ENCODE assay signal across 1 cellular context in the genomic region with DNA sequence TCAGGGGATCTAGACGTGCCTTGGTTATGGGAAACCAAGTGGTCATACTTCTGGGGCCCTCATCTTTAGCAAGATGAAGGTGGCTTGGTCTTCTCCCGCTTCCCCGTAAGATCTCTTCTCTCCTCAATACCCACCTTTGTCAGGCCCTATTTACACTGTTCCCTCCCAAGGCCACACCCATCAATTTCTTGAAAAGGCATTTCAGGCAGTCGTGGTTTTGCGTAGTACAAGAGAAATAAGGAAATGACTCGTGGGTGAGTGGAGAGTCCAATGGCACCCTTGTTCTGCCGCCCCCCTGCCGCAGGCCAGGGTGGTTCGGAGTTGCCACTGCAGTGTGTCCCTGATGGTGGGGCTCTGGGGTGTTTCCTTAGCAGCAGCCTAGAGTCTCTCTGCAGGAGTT.
TF ChIP-seq lines count a peak whose summit lies in the region.

No MANE protein-coding gene starts in this region.

TF ChIP-seq in K562, 482 proteins besides CTCF, POLR2A, EP300 and RAD21 (continued from another document):
- TF ChIP-seq, protein P1, sequence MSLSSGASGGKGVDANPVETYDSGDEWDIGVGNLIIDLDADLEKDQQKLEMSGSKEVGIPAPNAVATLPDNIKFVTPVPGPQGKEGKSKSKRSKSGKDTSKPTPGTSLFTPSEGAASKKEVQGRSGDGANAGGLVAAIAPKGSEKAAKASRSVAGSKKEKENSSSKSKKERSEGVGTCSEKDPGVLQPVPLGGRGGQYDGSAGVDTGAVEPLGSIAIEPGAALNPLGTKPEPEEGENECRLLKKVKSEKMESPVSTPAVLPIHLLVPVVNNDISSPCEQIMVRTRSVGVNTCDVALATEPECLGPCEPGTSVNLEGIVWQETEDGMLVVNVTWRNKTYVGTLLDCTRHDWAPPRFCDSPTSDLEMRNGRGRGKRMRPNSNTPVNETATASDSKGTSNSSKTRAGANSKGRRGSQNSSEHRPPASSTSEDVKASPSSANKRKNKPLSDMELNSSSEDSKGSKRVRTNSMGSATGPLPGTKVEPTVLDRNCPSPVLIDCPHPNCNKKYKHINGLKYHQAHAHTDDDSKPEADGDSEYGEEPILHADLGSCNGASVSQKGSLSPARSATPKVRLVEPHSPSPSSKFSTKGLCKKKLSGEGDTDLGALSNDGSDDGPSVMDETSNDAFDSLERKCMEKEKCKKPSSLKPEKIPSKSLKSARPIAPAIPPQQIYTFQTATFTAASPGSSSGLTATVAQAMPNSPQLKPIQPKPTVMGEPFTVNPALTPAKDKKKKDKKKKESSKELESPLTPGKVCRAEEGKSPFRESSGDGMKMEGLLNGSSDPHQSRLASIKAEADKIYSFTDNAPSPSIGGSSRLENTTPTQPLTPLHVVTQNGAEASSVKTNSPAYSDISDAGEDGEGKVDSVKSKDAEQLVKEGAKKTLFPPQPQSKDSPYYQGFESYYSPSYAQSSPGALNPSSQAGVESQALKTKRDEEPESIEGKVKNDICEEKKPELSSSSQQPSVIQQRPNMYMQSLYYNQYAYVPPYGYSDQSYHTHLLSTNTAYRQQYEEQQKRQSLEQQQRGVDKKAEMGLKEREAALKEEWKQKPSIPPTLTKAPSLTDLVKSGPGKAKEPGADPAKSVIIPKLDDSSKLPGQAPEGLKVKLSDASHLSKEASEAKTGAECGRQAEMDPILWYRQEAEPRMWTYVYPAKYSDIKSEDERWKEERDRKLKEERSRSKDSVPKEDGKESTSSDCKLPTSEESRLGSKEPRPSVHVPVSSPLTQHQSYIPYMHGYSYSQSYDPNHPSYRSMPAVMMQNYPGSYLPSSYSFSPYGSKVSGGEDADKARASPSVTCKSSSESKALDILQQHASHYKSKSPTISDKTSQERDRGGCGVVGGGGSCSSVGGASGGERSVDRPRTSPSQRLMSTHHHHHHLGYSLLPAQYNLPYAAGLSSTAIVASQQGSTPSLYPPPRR (CRISPR knock-in tag; IDR thresholded peaks at IDR 0.05; ENCODE audit: borderline replicate concordance) = no peak
- no peak for TF ChIP-seq RBM34 (IDR thresholded peaks at IDR 0.05; ENCODE audit: borderline replicate concordance, insufficient read depth, low read length)
- TF ChIP-seq GABPB2 (CRISPR knock-in tag; conservative IDR thresholded peaks at IDR 0.05) = no peak
- no peak for TF ChIP-seq ELF1 (tag; IDR thresholded peaks at IDR 0.05)
- no peak for TF ChIP-seq ZNF3 (CRISPR knock-in tag; IDR thresholded peaks at IDR 0.05)
- TF ChIP-seq ESRRA (IDR thresholded peaks at IDR 0.05; ENCODE audit: borderline replicate concordance, low read depth) = no peak
- no peak for TF ChIP-seq ZNF644 (tag; IDR thresholded peaks at IDR 0.05; ENCODE audit: low read depth)
- TF ChIP-seq ZKSCAN1 (IDR thresholded peaks at IDR 0.05; ENCODE audit: low read depth, low read length) = no peak
- TF ChIP-seq RBM25 (IDR thresholded peaks at IDR 0.05; ENCODE audit: low read depth, low read length, severe bottlenecking) = no peak
- no peak for TF ChIP-seq ILF3 (IDR thresholded peaks at IDR 0.05; ENCODE audit: borderline replicate concordance)
- TF ChIP-seq ARID1B (IDR thresholded peaks at IDR 0.05) = no peak
- no peak for TF ChIP-seq PPARD (CRISPR knock-in tag; IDR thresholded peaks at IDR 0.05)
- TF ChIP-seq, protein P2, sequence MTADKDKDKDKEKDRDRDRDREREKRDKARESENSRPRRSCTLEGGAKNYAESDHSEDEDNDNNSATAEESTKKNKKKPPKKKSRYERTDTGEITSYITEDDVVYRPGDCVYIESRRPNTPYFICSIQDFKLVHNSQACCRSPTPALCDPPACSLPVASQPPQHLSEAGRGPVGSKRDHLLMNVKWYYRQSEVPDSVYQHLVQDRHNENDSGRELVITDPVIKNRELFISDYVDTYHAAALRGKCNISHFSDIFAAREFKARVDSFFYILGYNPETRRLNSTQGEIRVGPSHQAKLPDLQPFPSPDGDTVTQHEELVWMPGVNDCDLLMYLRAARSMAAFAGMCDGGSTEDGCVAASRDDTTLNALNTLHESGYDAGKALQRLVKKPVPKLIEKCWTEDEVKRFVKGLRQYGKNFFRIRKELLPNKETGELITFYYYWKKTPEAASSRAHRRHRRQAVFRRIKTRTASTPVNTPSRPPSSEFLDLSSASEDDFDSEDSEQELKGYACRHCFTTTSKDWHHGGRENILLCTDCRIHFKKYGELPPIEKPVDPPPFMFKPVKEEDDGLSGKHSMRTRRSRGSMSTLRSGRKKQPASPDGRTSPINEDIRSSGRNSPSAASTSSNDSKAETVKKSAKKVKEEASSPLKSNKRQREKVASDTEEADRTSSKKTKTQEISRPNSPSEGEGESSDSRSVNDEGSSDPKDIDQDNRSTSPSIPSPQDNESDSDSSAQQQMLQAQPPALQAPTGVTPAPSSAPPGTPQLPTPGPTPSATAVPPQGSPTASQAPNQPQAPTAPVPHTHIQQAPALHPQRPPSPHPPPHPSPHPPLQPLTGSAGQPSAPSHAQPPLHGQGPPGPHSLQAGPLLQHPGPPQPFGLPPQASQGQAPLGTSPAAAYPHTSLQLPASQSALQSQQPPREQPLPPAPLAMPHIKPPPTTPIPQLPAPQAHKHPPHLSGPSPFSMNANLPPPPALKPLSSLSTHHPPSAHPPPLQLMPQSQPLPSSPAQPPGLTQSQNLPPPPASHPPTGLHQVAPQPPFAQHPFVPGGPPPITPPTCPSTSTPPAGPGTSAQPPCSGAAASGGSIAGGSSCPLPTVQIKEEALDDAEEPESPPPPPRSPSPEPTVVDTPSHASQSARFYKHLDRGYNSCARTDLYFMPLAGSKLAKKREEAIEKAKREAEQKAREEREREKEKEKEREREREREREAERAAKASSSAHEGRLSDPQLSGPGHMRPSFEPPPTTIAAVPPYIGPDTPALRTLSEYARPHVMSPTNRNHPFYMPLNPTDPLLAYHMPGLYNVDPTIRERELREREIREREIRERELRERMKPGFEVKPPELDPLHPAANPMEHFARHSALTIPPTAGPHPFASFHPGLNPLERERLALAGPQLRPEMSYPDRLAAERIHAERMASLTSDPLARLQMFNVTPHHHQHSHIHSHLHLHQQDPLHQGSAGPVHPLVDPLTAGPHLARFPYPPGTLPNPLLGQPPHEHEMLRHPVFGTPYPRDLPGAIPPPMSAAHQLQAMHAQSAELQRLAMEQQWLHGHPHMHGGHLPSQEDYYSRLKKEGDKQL (CRISPR knock-in tag; IDR thresholded peaks at IDR 0.05; ENCODE audit: borderline replicate concordance) = no peak
TF ChIP-seq in K562: peak in this region for 0.
